In the genomic region with DNA sequence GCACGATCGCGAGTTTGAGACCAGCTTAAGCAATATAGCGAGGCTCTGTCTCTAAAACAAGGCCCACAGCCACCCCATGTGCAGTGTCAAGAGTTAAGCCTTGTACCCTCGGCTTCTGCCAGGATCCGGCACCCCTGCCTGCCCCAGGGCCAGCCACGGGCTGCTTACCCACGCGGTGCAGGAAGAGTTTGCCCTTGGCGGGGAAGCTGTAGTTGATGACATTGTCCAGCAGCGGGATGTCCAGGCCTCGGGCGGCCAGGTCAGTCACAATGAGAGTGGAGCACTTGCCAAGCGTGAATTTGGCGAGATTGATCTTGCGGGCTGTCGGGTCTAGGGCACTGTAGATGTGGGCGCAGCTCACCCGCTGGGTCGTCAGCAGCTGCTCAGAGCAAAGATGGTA, we compare ENCODE assay signal across 25 cellular contexts. TPM values are rescaled to one million over a fixed set of nuclear protein-coding genes. Genes with fewer than 3 reads are reported as not detected.
A peak's percentile ranks its signal among the peaks of the same experiment; 100 is the strongest.
DNase-seq lines count a peak whose midpoint lies in the region; ATAC-seq, FAIRE-seq and TF ChIP-seq lines count a peak whose summit lies in the region.
"Had no signal": no experiment of that assay in that cellular context is flagged by ENCODE, and none has a peak within 500 bp of the region (broad histone marks: within the 10 kb centered on the region; RNA-seq: fewer than 3 reads in every experiment).

No MANE protein-coding gene starts in this region.

- 98% methylated on average over 20 of the region's 20 CpGs for WGBS in HepG2 (ENCODE audit: low lambda C conversion rate)
- 91% methylated on average over 7 of the region's 20 CpGs for WGBS in right lobe of liver (ENCODE audit: insufficient coverage, low coverage, low lambda C conversion rate, missing lambda C conversion rate)

- FAIRE-seq in HepG2 (lab: Jason Lieb, UNC), result no peak
- FAIRE-seq: A204.1 had no signal

- no peaks in the 10 kb centered on the region for H3K27me3 Mint-ChIP-seq in central memory CD8-positive, alpha-beta T cell
- H3K27me3 Mint-ChIP-seq in stimulated activated naive B cell treated with anti-CD40 and anti-IgM and Interleukin-4, amounts not matched to agents 10 μg/mL and 1 μg/mL and 100 μg/mL, for 72 hours, result no peaks in the 10 kb centered on the region
- H3K27me3 Mint-ChIP-seq in CD8-positive, alpha-beta T cell (ENCODE audit: low read depth), result no peaks in the 10 kb centered on the region

- no TSS peak for BruUV-seq in HepG2 (replicated peaks; lab: Mats Ljungman, UMichigan)

- H4K20me1 ChIP-seq in HepG2 (ENCODE audit: insufficient read depth, low read length), result peaks cover 4% of the 10 kb centered on the region; the same call in 1 of the 2 replicates
- H4K20me1 ChIP-seq in OCI-LY3 (ENCODE audit: insufficient read depth, low read length), result no peaks in the 10 kb centered on the region

- TF ChIP-seq CTCF in HepG2 (CRISPR knock-in tag; IDR thresholded peaks at IDR 0.05) (no peak), right lobe of liver (IDR thresholded peaks at IDR 0.05) (no peak), OCI-LY3 (IDR thresholded peaks at IDR 0.05; ENCODE audit: low read depth, low read length) (no peak)
- TF ChIP-seq CTCF in CD8-positive, alpha-beta T cell (IDR thresholded peaks at IDR 0.05), result no peak

- POLR2A ChIA-PET in HepG2 (lab: Yijun Ruan, JAX), result no interaction called here
- POLR2A ChIA-PET in CD8-positive, alpha-beta T cell (lab: Charles Lee), result interaction anchor here (0.5 kb wide), 1 partner anchor 1801 kb away, joined by 4 read pairs; no protein-coding TSS in a partner anchor

- H3K36me3 Mint-ChIP-seq in central memory CD8-positive, alpha-beta T cell (ENCODE audit: insufficient read depth), result peaks cover 75% of the 10 kb centered on the region
- H3K36me3 Mint-ChIP-seq in stimulated activated naive B cell treated with anti-CD40 and anti-IgM and Interleukin-4, amounts not matched to agents 10 μg/mL and 1 μg/mL and 100 μg/mL, for 72 hours, result peaks cover 68 to 69% of the 10 kb centered on the region in 2 donors
- peaks cover 80% of the 10 kb centered on the region for H3K36me3 Mint-ChIP-seq in CD8-positive, alpha-beta T cell

- H2AFZ ChIP-seq in HepG2 (ENCODE audit: low read length) (no peak overlapping the region), OCI-LY3 (ENCODE audit: low read depth, low read length) (no peak overlapping the region)
- H2AFZ ChIP-seq: GM23338 had no signal

- H3K79me2 ChIP-seq in HepG2 (ENCODE audit: insufficient read depth, low read length) (no peaks in the 10 kb centered on the region), OCI-LY3 (ENCODE audit: low read length) (no peaks in the 10 kb centered on the region)

- DNase-seq in HepG2 (ENCODE audit: low spot score), result no peak
- no peak for DNase-seq in right lobe of liver
- DNase-seq in central memory CD8-positive, alpha-beta T cell (ENCODE audit: low spot score in 2 of 2), result no peak
- no peak for DNase-seq in stimulated activated naive B cell treated with anti-CD40 and anti-IgM and Interleukin-4, amounts not matched to agents 10 μg/mL and 1 μg/mL and 100 μg/mL, for 72 hours
- no peak for DNase-seq in T-helper 1 cell
- no peak for DNase-seq in CD8-positive, alpha-beta T cell
- DNase-seq: Calu3, DND-41, H9, MG63, NCI-H1105 treated with DMSO at 0.1 percent for 48 hours, NCI-H146, NCI-H1930, NCI-H2107, NCI-H446, NCI-H524 treated with DMSO at 0.1 percent for 48 hours, NCI-H774, SHP77 treated with DMSO at 0.1 percent for 48 hours had no signal

- no peak overlapping the region for H3K9ac ChIP-seq in HepG2 (ENCODE audit: insufficient read depth, low read depth, low read length)
- peak overlapping the region; percentile 52; the same call in 1 of the 2 replicates for H3K9ac ChIP-seq in OCI-LY3 (ENCODE audit: low read length)

- H3K27ac ChIP-seq in HepG2 (ENCODE audit: extremely low read length, insufficient read depth, low read length), result no peak overlapping the region
- H3K27ac ChIP-seq in right lobe of liver, result no peak overlapping the region
- peak overlapping the region; percentile 90 for H3K27ac ChIP-seq in OCI-LY3 (ENCODE audit: low read length)
- H3K27ac ChIP-seq in CD8-positive, alpha-beta T cell (ENCODE audit: low read depth, low read length), result no peak overlapping the region
- H3K27ac ChIP-seq: C4-2B had no signal

- ATAC-seq in HepG2 (no peak), right lobe of liver (no peak), GM21619 (IDR thresholded peaks at IDR 0.05; ENCODE audit: unreplicated experiment) (no peak)
- ATAC-seq in central memory CD8-positive, alpha-beta T cell (replicated peaks; ENCODE audit: extremely low read depth, poor library complexity, severe bottlenecking), result no peak
- ATAC-seq in stimulated activated naive B cell treated with anti-CD40 and anti-IgM and Interleukin-4, amounts not matched to agents 10 μg/mL and 1 μg/mL and 100 μg/mL, for 72 hours (replicated peaks), result no peak
- ATAC-seq in CD8-positive, alpha-beta T cell, result no peak
- ATAC-seq: GM23338, Panc1 had no signal

- in situ Hi-C loops in HepG2 (cut with HindIII; ENCODE audit: extremely low pct_ligation_motif_present, low pct_unique_long_range_greater_than_20kb), result no loop called here

- intact Hi-C loops in HepG2 (cut with micrococcal nuclease; ENCODE audit: unreplicated experiment), result no loop called here
- intact Hi-C loops in right lobe of liver (cut with DNase I), result loop anchor here in 1 of 2 donors (10.0 kb wide), 1 partner anchor 127 kb away; no protein-coding TSS in a partner anchor
- intact Hi-C loops in CD8-positive, alpha-beta T cell (cut with DNase I, micrococcal nuclease), result loop anchor here in 1 of 2 experiments (5.0 kb wide), 1 partner anchor 75 kb away; no protein-coding TSS in a partner anchor

- peaks cover 11% of the 10 kb centered on the region for H3K4me1 Mint-ChIP-seq in central memory CD8-positive, alpha-beta T cell
- peaks cover 24 to 50% of the 10 kb centered on the region in 2 donors for H3K4me1 Mint-ChIP-seq in stimulated activated naive B cell treated with anti-CD40 and anti-IgM and Interleukin-4, amounts not matched to agents 10 μg/mL and 1 μg/mL and 100 μg/mL, for 72 hours
- H3K4me1 Mint-ChIP-seq in CD8-positive, alpha-beta T cell (ENCODE audit: low read depth), result peaks cover 2% of the 10 kb centered on the region
- H3K4me1 Mint-ChIP-seq: GM23338, H9 had no signal

- H3K27me3 ChIP-seq in HepG2 (ENCODE audit: control insufficient read depth in 1 of 2, insufficient read depth in 2 of 2, low read length in 2 of 2) (no peaks in the 10 kb centered on the region), right lobe of liver (no peaks in the 10 kb centered on the region), OCI-LY3 (ENCODE audit: low read depth, low read length) (no peaks in the 10 kb centered on the region)
- H3K27me3 ChIP-seq in CD8-positive, alpha-beta T cell (ENCODE audit: insufficient read depth, low read length), result no peaks in the 10 kb centered on the region
- H3K27me3 ChIP-seq: MG63 had no signal

- H3K4me3 ChIP-seq in HepG2 (replicated peaks in 1 of 3; ENCODE audit: insufficient read depth in 1 of 3, low read depth in 2 of 3, low read length in 3 of 3), result no peak overlapping the region
- H3K4me3 ChIP-seq in right lobe of liver, result no peak overlapping the region
- no peak overlapping the region for H3K4me3 ChIP-seq in OCI-LY3 (ENCODE audit: low read length)
- no peak overlapping the region for H3K4me3 ChIP-seq in CD8-positive, alpha-beta T cell (ENCODE audit: low read depth, low read length)
- H3K4me3 ChIP-seq: GM23338, MG63 had no signal

- TF ChIP-seq RAD21 in HepG2 (CRISPR knock-in tag; IDR thresholded peaks at IDR 0.05), result no peak

- no peak overlapping the region for H3K4me3 Mint-ChIP-seq in central memory CD8-positive, alpha-beta T cell
- H3K4me3 Mint-ChIP-seq in stimulated activated naive B cell treated with anti-CD40 and anti-IgM and Interleukin-4, amounts not matched to agents 10 μg/mL and 1 μg/mL and 100 μg/mL, for 72 hours, result peak overlapping the region in 1 of 2 donors; percentile 12
- no peak overlapping the region for H3K4me3 Mint-ChIP-seq in CD8-positive, alpha-beta T cell
- H3K4me3 Mint-ChIP-seq: GM23338, H9 had no signal

- no peaks in the 10 kb centered on the region for H3K9me3 Mint-ChIP-seq in central memory CD8-positive, alpha-beta T cell
- H3K9me3 Mint-ChIP-seq in stimulated activated naive B cell treated with anti-CD40 and anti-IgM and Interleukin-4, amounts not matched to agents 10 μg/mL and 1 μg/mL and 100 μg/mL, for 72 hours, result no peaks in the 10 kb centered on the region
- H3K9me3 Mint-ChIP-seq in CD8-positive, alpha-beta T cell, result peaks cover 1% of the 10 kb centered on the region
- H3K9me3 Mint-ChIP-seq: GM23338, H9 had no signal

- H3K4me2 ChIP-seq in HepG2 (ENCODE audit: low read depth, low read length) (no peak overlapping the region), OCI-LY3 (ENCODE audit: low read length) (no peak overlapping the region)
- H3K4me2 ChIP-seq: GM23338 had no signal

- TF ChIP-seq POLR2A in HepG2 (IDR thresholded peaks at IDR 0.05; ENCODE audit: insufficient read depth in 1 of 2, low read depth in 2 of 2, low read length in 2 of 2), result no peak
- no peak for TF ChIP-seq POLR2A in right lobe of liver (IDR thresholded peaks at IDR 0.05)

- no peaks in the 10 kb centered on the region for H3K4me1 ChIP-seq in HepG2 (ENCODE audit: insufficient read depth, low read length)
- no peaks in the 10 kb centered on the region for H3K4me1 ChIP-seq in right lobe of liver
- H3K4me1 ChIP-seq in OCI-LY3 (ENCODE audit: low read length), result peaks cover 49% of the 10 kb centered on the region
- no peaks in the 10 kb centered on the region for H3K4me1 ChIP-seq in CD8-positive, alpha-beta T cell (ENCODE audit: insufficient read depth, low read length)

- peak overlapping the region; percentile 51 for H3K27ac Mint-ChIP-seq in central memory CD8-positive, alpha-beta T cell (ENCODE audit: low read depth)
- peak overlapping the region; percentile 92 for H3K27ac Mint-ChIP-seq in stimulated activated naive B cell treated with anti-CD40 and anti-IgM and Interleukin-4, amounts not matched to agents 10 μg/mL and 1 μg/mL and 100 μg/mL, for 72 hours
- H3K27ac Mint-ChIP-seq in CD8-positive, alpha-beta T cell, result no peak overlapping the region
- H3K27ac Mint-ChIP-seq: GM23338, H9 had no signal

- CTCF ChIA-PET in HepG2 (lab: Yijun Ruan, JAX; ENCODE audit: low intra/inter-chr PET ratio, low total read pairs), result no interaction called here
- CTCF ChIA-PET in CD8-positive, alpha-beta T cell (lab: Charles Lee), result interaction anchor here (1.0 to 9.0 kb wide), 3 partner anchors 23 to 123 kb away, joined by 3 to 91 read pairs (median 3); no protein-coding TSS in a partner anchor

- H3K9me3 ChIP-seq in HepG2 (ENCODE audit: low read length), result no peaks in the 10 kb centered on the region
- no peaks in the 10 kb centered on the region for H3K9me3 ChIP-seq in right lobe of liver
- H3K9me3 ChIP-seq in OCI-LY3 (ENCODE audit: insufficient read depth, low read length), result peaks cover 4% of the 10 kb centered on the region; the same call in 1 of the 2 replicates
- H3K9me3 ChIP-seq in CD8-positive, alpha-beta T cell (ENCODE audit: low read length), result no peaks in the 10 kb centered on the region
- H3K9me3 ChIP-seq: MG63 had no signal

- H3K36me3 ChIP-seq in HepG2 (replicated peaks in 1 of 2; ENCODE audit: control insufficient read depth in 1 of 2, insufficient read depth in 2 of 2, low read length in 2 of 2) (peaks cover 44 to 75% of the 10 kb centered on the region in 2 experiments), right lobe of liver (peaks cover 15 to 83% (median 42%) of the 10 kb centered on the region in 4 donors), OCI-LY3 (replicated peaks; ENCODE audit: low read depth, low read length) (peaks cover 51% of the 10 kb centered on the region)
- H3K36me3 ChIP-seq in CD8-positive, alpha-beta T cell (ENCODE audit: insufficient read depth, low read length), result peaks cover 77% of the 10 kb centered on the region

- no peak for TF ChIP-seq EP300 in HepG2 (IDR thresholded peaks at IDR 0.05; ENCODE audit: low read depth in 2 of 2, low read length in 2 of 2)
- no peak for TF ChIP-seq EP300 in HepG2 (CRISPR knock-in tag; IDR thresholded peaks at IDR 0.05; ENCODE audit: borderline replicate concordance)

RNA-seq across cellular contexts. Expression of gene DDX54, which starts 13.1 kb away (rescaled TPM):
- total RNA-seq in HepG2 (2016; rRNA removed; fragmentation: Illumina TruSeq; extraction: Trizol), result 45.1 and 59.7 TPM in 2 replicates
- 5.0 and 6.8 TPM in 2 replicates for total RNA-seq in HepG2 (2016; cell fraction: cytosol; rRNA removed; fragmentation: Illumina TruSeq; extraction: Trizol; ENCODE audit: low read depth)
- total RNA-seq in HepG2 (2016; cell fraction: insoluble cytoplasmic fraction; rRNA removed; fragmentation: Illumina TruSeq; extraction: Trizol), result 44.2 and 60.5 TPM in 2 replicates
- total RNA-seq in HepG2 (2016; cell fraction: membrane; rRNA removed; fragmentation: Illumina TruSeq; extraction: Trizol), result 15.7 and 17.4 TPM in 2 replicates
- total RNA-seq in HepG2 (2016; cell fraction: nucleus; rRNA removed; fragmentation: Illumina TruSeq; extraction: Trizol), result 30.5 and 38.6 TPM in 2 replicates
- 51.3 and 61.1 TPM in 2 replicates for polyA plus RNA-seq in HepG2 (2011; rRNA removed)
- 33.9 and 54.0 TPM in 2 replicates for polyA plus RNA-seq in HepG2 (2011; cell fraction: cytosol; rRNA removed)
- polyA plus RNA-seq in HepG2 (2011; cell fraction: nucleus; rRNA removed), result 56.0 and 66.1 TPM in 2 replicates
- polyA plus RNA-seq in HepG2 (2012), result 29.2 and 33.1 TPM in 2 replicates
- 4.2 and 4.5 TPM in 2 replicates for polyA plus RNA-seq in HepG2 (2016; cell fraction: cytosol; fragmentation: Illumina TruSeq; extraction: Trizol; ENCODE audit: low read depth)
- polyA plus RNA-seq in HepG2 (2016; cell fraction: insoluble cytoplasmic fraction; fragmentation: Illumina TruSeq; extraction: Trizol; ENCODE audit: low read depth), result 61.6 and 69.4 TPM in 2 replicates
- polyA plus RNA-seq in HepG2 (2016; cell fraction: membrane; fragmentation: Illumina TruSeq; extraction: Trizol; ENCODE audit: low read depth), result 8.9 and 13.8 TPM in 2 replicates
- polyA plus RNA-seq in HepG2 (2016; cell fraction: nucleus; fragmentation: Illumina TruSeq; extraction: Trizol; ENCODE audit: insufficient read depth, low read depth), result 93.7 and 96.2 TPM in 2 replicates
- 67.7 and 93.0 TPM in 2 replicates for polyA minus RNA-seq in HepG2 (2011; rRNA and poly(A)+ RNA removed; ENCODE audit: low replicate concordance)
- 23.5 and 27.4 TPM in 2 replicates for polyA minus RNA-seq in HepG2 (2011; cell fraction: cytosol; rRNA and poly(A)+ RNA removed)
- polyA minus RNA-seq in HepG2 (2011; cell fraction: nucleus; rRNA and poly(A)+ RNA removed), result 26.4 and 35.3 TPM in 2 replicates
- total RNA-seq in right lobe of liver, result 10 to 100 TPM; 22.8 to 43.8 (median 31.1) TPM
- 10 to 100 TPM; 75.4 to 85.6 TPM for total RNA-seq in CD8-positive, alpha-beta T cell

RNA-seq across cellular contexts. Expression of gene RITA1, which starts 13.3 kb away (rescaled TPM):
- total RNA-seq in HepG2 (2016; rRNA removed; fragmentation: Illumina TruSeq; extraction: Trizol) (28.1 and 28.9 TPM in 2 replicates), right lobe of liver (10 to 100 TPM; 11.1 to 33.0 (median 22.3) TPM)
- 34.7 and 44.4 TPM in 2 replicates for total RNA-seq in HepG2 (2016; cell fraction: cytosol; rRNA removed; fragmentation: Illumina TruSeq; extraction: Trizol; ENCODE audit: low read depth)
- total RNA-seq in HepG2 (2016; cell fraction: insoluble cytoplasmic fraction; rRNA removed; fragmentation: Illumina TruSeq; extraction: Trizol), result 25.7 and 31.1 TPM in 2 replicates
- 58.4 and 67.9 TPM in 2 replicates for total RNA-seq in HepG2 (2016; cell fraction: membrane; rRNA removed; fragmentation: Illumina TruSeq; extraction: Trizol)
- total RNA-seq in HepG2 (2016; cell fraction: nucleus; rRNA removed; fragmentation: Illumina TruSeq; extraction: Trizol), result 16.2 and 17.8 TPM in 2 replicates
- polyA plus RNA-seq in HepG2 (2011; rRNA removed), result 12.4 and 14.3 TPM in 2 replicates
- 13.8 and 16.3 TPM in 2 replicates for polyA plus RNA-seq in HepG2 (2011; cell fraction: cytosol; rRNA removed)
- 8.9 and 10.1 TPM in 2 replicates for polyA plus RNA-seq in HepG2 (2011; cell fraction: nucleus; rRNA removed)
- polyA plus RNA-seq in HepG2 (2012), result 8.6 and 10.6 TPM in 2 replicates
- polyA plus RNA-seq in HepG2 (2016; cell fraction: cytosol; fragmentation: Illumina TruSeq; extraction: Trizol; ENCODE audit: low read depth), result 48.9 and 64.2 TPM in 2 replicates
- 35.7 and 37.7 TPM in 2 replicates for polyA plus RNA-seq in HepG2 (2016; cell fraction: insoluble cytoplasmic fraction; fragmentation: Illumina TruSeq; extraction: Trizol; ENCODE audit: low read depth)
- 64.3 and 73.8 TPM in 2 replicates for polyA plus RNA-seq in HepG2 (2016; cell fraction: membrane; fragmentation: Illumina TruSeq; extraction: Trizol; ENCODE audit: low read depth)
- 21.0 and 24.3 TPM in 2 replicates for polyA plus RNA-seq in HepG2 (2016; cell fraction: nucleus; fragmentation: Illumina TruSeq; extraction: Trizol; ENCODE audit: insufficient read depth, low read depth)
- polyA minus RNA-seq in HepG2 (2011; rRNA and poly(A)+ RNA removed; ENCODE audit: low replicate concordance), result 12.2 and 25.5 TPM in 2 replicates
- 6.2 and 7.6 TPM in 2 replicates for polyA minus RNA-seq in HepG2 (2011; cell fraction: cytosol; rRNA and poly(A)+ RNA removed)
- 11.1 and 14.5 TPM in 2 replicates for polyA minus RNA-seq in HepG2 (2011; cell fraction: nucleus; rRNA and poly(A)+ RNA removed)
- total RNA-seq in CD8-positive, alpha-beta T cell, result 1 to 10 TPM; 4.3 to 4.5 TPM

RNA-seq across cellular contexts. Expression of gene CFAP73, which starts 22.7 kb away (rescaled TPM):
- total RNA-seq in HepG2 (2016; rRNA removed; fragmentation: Illumina TruSeq; extraction: Trizol) (not detected in 2 replicates), right lobe of liver (under 1 TPM in 1 of 6 experiments, not detected in 5; 0.15 TPM)
- total RNA-seq in HepG2 (2016; cell fraction: cytosol; rRNA removed; fragmentation: Illumina TruSeq; extraction: Trizol; ENCODE audit: low read depth), result not detected in 2 replicates
- total RNA-seq in HepG2 (2016; cell fraction: insoluble cytoplasmic fraction; rRNA removed; fragmentation: Illumina TruSeq; extraction: Trizol), result not detected in 2 replicates
- total RNA-seq in HepG2 (2016; cell fraction: membrane; rRNA removed; fragmentation: Illumina TruSeq; extraction: Trizol), result not detected in 2 replicates
- not detected in 2 replicates for total RNA-seq in HepG2 (2016; cell fraction: nucleus; rRNA removed; fragmentation: Illumina TruSeq; extraction: Trizol)
- not detected in 2 replicates for polyA plus RNA-seq in HepG2 (2011; rRNA removed)
- polyA plus RNA-seq in HepG2 (2011; cell fraction: cytosol; rRNA removed), result not detected in 2 replicates
- polyA plus RNA-seq in HepG2 (2011; cell fraction: nucleus; rRNA removed), result not detected in 2 replicates
- polyA plus RNA-seq in HepG2 (2012), result not detected in 2 replicates
- polyA plus RNA-seq in HepG2 (2016; cell fraction: cytosol; fragmentation: Illumina TruSeq; extraction: Trizol; ENCODE audit: low read depth), result not detected in 2 replicates
- not detected in 2 replicates for polyA plus RNA-seq in HepG2 (2016; cell fraction: insoluble cytoplasmic fraction; fragmentation: Illumina TruSeq; extraction: Trizol; ENCODE audit: low read depth)
- polyA plus RNA-seq in HepG2 (2016; cell fraction: membrane; fragmentation: Illumina TruSeq; extraction: Trizol; ENCODE audit: low read depth), result not detected in 2 replicates
- polyA plus RNA-seq in HepG2 (2016; cell fraction: nucleus; fragmentation: Illumina TruSeq; extraction: Trizol; ENCODE audit: insufficient read depth, low read depth), result not detected in 2 replicates
- not detected in 2 replicates for polyA minus RNA-seq in HepG2 (2011; rRNA and poly(A)+ RNA removed; ENCODE audit: low replicate concordance)
- polyA minus RNA-seq in HepG2 (2011; cell fraction: cytosol; rRNA and poly(A)+ RNA removed), result not detected in 2 replicates
- polyA minus RNA-seq in HepG2 (2011; cell fraction: nucleus; rRNA and poly(A)+ RNA removed), result not detected in 2 replicates
- under 1 TPM; 0.54 to 0.86 TPM for total RNA-seq in CD8-positive, alpha-beta T cell
- total RNA-seq: H9 had no signal
- polyA plus RNA-seq: AG04450 had no signal

RNA-seq across cellular contexts. Expression of gene RASAL1, which starts 36.6 kb away (rescaled TPM):
- total RNA-seq in HepG2 (2016; rRNA removed; fragmentation: Illumina TruSeq; extraction: Trizol), result not detected in 2 replicates
- 0.18 TPM in 1 of 2 replicates, not detected in the other for total RNA-seq in HepG2 (2016; cell fraction: cytosol; rRNA removed; fragmentation: Illumina TruSeq; extraction: Trizol; ENCODE audit: low read depth)
- total RNA-seq in HepG2 (2016; cell fraction: insoluble cytoplasmic fraction; rRNA removed; fragmentation: Illumina TruSeq; extraction: Trizol), result not detected in 2 replicates
- total RNA-seq in HepG2 (2016; cell fraction: membrane; rRNA removed; fragmentation: Illumina TruSeq; extraction: Trizol), result not detected in 2 replicates
- total RNA-seq in HepG2 (2016; cell fraction: nucleus; rRNA removed; fragmentation: Illumina TruSeq; extraction: Trizol), result not detected in 2 replicates
- not detected in 2 replicates for polyA plus RNA-seq in HepG2 (2011; rRNA removed)
- polyA plus RNA-seq in HepG2 (2011; cell fraction: cytosol; rRNA removed), result not detected in 2 replicates
- polyA plus RNA-seq in HepG2 (2011; cell fraction: nucleus; rRNA removed), result 0.07 and 0.31 TPM in 2 replicates
- not detected in 2 replicates for polyA plus RNA-seq in HepG2 (2012)
- polyA plus RNA-seq in HepG2 (2016; cell fraction: cytosol; fragmentation: Illumina TruSeq; extraction: Trizol; ENCODE audit: low read depth), result 0.12 TPM in 1 of 2 replicates, not detected in the other
- not detected in 2 replicates for polyA plus RNA-seq in HepG2 (2016; cell fraction: insoluble cytoplasmic fraction; fragmentation: Illumina TruSeq; extraction: Trizol; ENCODE audit: low read depth)
- not detected in 2 replicates for polyA plus RNA-seq in HepG2 (2016; cell fraction: membrane; fragmentation: Illumina TruSeq; extraction: Trizol; ENCODE audit: low read depth)
- 0.72 TPM in 1 of 2 replicates, not detected in the other for polyA plus RNA-seq in HepG2 (2016; cell fraction: nucleus; fragmentation: Illumina TruSeq; extraction: Trizol; ENCODE audit: insufficient read depth, low read depth)
- 0.30 TPM in 1 of 2 replicates, not detected in the other for polyA minus RNA-seq in HepG2 (2011; rRNA and poly(A)+ RNA removed; ENCODE audit: low replicate concordance)
- not detected in 2 replicates for polyA minus RNA-seq in HepG2 (2011; cell fraction: cytosol; rRNA and poly(A)+ RNA removed)
- polyA minus RNA-seq in HepG2 (2011; cell fraction: nucleus; rRNA and poly(A)+ RNA removed), result not detected in 2 replicates
- under 1 TPM in 4 of 6 experiments, not detected in 2; 0.10 to 0.24 (median 0.15) TPM for total RNA-seq in right lobe of liver
- 1 to 10 TPM; 2.3 to 2.8 TPM for total RNA-seq in CD8-positive, alpha-beta T cell
- polyA plus RNA-seq: AG04450 had no signal

RNA-seq across cellular contexts. Expression of gene TPCN1, which starts 49.1 kb away (rescaled TPM):
- total RNA-seq in HepG2 (2016; rRNA removed; fragmentation: Illumina TruSeq; extraction: Trizol) (3.8 and 8.0 TPM in 2 replicates), right lobe of liver (10 to 100 TPM; 18.0 to 34.6 (median 28.3) TPM)
- total RNA-seq in HepG2 (2016; cell fraction: cytosol; rRNA removed; fragmentation: Illumina TruSeq; extraction: Trizol; ENCODE audit: low read depth), result 4.4 and 4.6 TPM in 2 replicates
- total RNA-seq in HepG2 (2016; cell fraction: insoluble cytoplasmic fraction; rRNA removed; fragmentation: Illumina TruSeq; extraction: Trizol), result 3.0 and 10.0 TPM in 2 replicates
- 4.2 and 4.5 TPM in 2 replicates for total RNA-seq in HepG2 (2016; cell fraction: membrane; rRNA removed; fragmentation: Illumina TruSeq; extraction: Trizol)
- 12.3 and 15.7 TPM in 2 replicates for total RNA-seq in HepG2 (2016; cell fraction: nucleus; rRNA removed; fragmentation: Illumina TruSeq; extraction: Trizol)
- 26.8 and 33.5 TPM in 2 replicates for polyA plus RNA-seq in HepG2 (2011; rRNA removed)
- 10.3 and 10.4 TPM in 2 replicates for polyA plus RNA-seq in HepG2 (2011; cell fraction: cytosol; rRNA removed)
- polyA plus RNA-seq in HepG2 (2011; cell fraction: nucleus; rRNA removed), result 183 and 201 TPM in 2 replicates
- 18.0 and 21.8 TPM in 2 replicates for polyA plus RNA-seq in HepG2 (2012)
- 0.84 and 1.4 TPM in 2 replicates for polyA plus RNA-seq in HepG2 (2016; cell fraction: cytosol; fragmentation: Illumina TruSeq; extraction: Trizol; ENCODE audit: low read depth)
- polyA plus RNA-seq in HepG2 (2016; cell fraction: insoluble cytoplasmic fraction; fragmentation: Illumina TruSeq; extraction: Trizol; ENCODE audit: low read depth), result 3.5 and 4.1 TPM in 2 replicates
- polyA plus RNA-seq in HepG2 (2016; cell fraction: membrane; fragmentation: Illumina TruSeq; extraction: Trizol; ENCODE audit: low read depth), result 2.5 and 2.8 TPM in 2 replicates
- polyA plus RNA-seq in HepG2 (2016; cell fraction: nucleus; fragmentation: Illumina TruSeq; extraction: Trizol; ENCODE audit: insufficient read depth, low read depth), result 42.1 and 42.8 TPM in 2 replicates
- polyA minus RNA-seq in HepG2 (2011; rRNA and poly(A)+ RNA removed; ENCODE audit: low replicate concordance), result 40.0 and 48.9 TPM in 2 replicates
- polyA minus RNA-seq in HepG2 (2011; cell fraction: cytosol; rRNA and poly(A)+ RNA removed), result 7.3 and 9.8 TPM in 2 replicates
- polyA minus RNA-seq in HepG2 (2011; cell fraction: nucleus; rRNA and poly(A)+ RNA removed), result 45.8 and 47.1 TPM in 2 replicates
- total RNA-seq in CD8-positive, alpha-beta T cell, result 10 to 100 TPM; 32.8 to 37.0 TPM
